Comparison of ENCODE assay signal across 8 cellular contexts in genomic region chr1:84944767-84945486, GRCh38. TPM values are rescaled to one million over a fixed set of nuclear protein-coding genes. Genes with fewer than 3 reads are reported as not detected.
DNase-seq lines count a peak whose midpoint lies in the region; ATAC-seq and TF ChIP-seq lines count a peak whose summit lies in the region.

No MANE protein-coding gene starts in this region.

- peak; percentile 88 for DNase-seq in HFF-Myc (ENCODE audit: extremely low read depth, low read depth)
- DNase-seq in MV-4-11 (lab: John Stamatoyannopoulos, UW): peak; percentile 84
- DNase-seq in SK-N-MC (ENCODE audit: low read depth, low spot score): peak; percentile 95
- peak; percentile 54 for DNase-seq in activated naive CD8-positive, alpha-beta T cell treated with anti-CD3 and anti-CD28 coated beads, Interleukin-2, amount 50 U/mL, for 16 hours (ENCODE audit: low read depth, low spot score)
- DNase-seq in left cardiac atrium: peak; percentile 60
- DNase-seq in putamen (ENCODE audit: low spot score): peak; percentile 89
- no peak for DNase-seq in GOT3 (lab: John Stamatoyannopoulos, UW)

- TF ChIP-seq CTCF in GM12801 (IDR thresholded peaks at IDR 0.05; ENCODE audit: extremely low read depth, insufficient read length) (peak; percentile 31), HFF-Myc (IDR thresholded peaks at IDR 0.05; ENCODE audit: low read depth, low read length, missing control alignments) (peak; percentile 86)

- peak; percentile 96 to 97 for ATAC-seq in left cardiac atrium

- H3K36me3 ChIP-seq in SK-N-MC (ENCODE audit: insufficient read depth, low read length): no peaks in the 10 kb centered on the region

- H3K4me3 ChIP-seq in HFF-Myc (replicated peaks; ENCODE audit: low read depth, low read length) (no peak overlapping the region; the same call in 1 of the 2 replicates), SK-N-MC (peak overlapping the region; percentile 73)

- peak overlapping the region; percentile 51 for H3K9ac ChIP-seq in SK-N-MC (ENCODE audit: insufficient read length)

- H3K9me3 ChIP-seq in SK-N-MC (ENCODE audit: low read depth, low read length): no peaks in the 10 kb centered on the region

- intact Hi-C loops in left cardiac atrium (cut with DNase I): loop anchor here (2.0 to 10.0 kb wide), 5 partner anchors 80 to 314 kb away; partner anchors contain the start of gene C1orf52 (in 2 of the 2)

- no peak overlapping the region; the same call in 1 of the 2 replicates for H3K27ac ChIP-seq in SK-N-MC

RNA-seq across cellular contexts. Expression of gene LPAR3, which starts 51.9 kb away (rescaled TPM):
- 10 to 100 TPM; 22.1 to 29.9 TPM for total RNA-seq in left cardiac atrium

RNA-seq across cellular contexts. Expression of gene MCOLN2, which starts 52.0 kb away (rescaled TPM):
- total RNA-seq in left cardiac atrium: 1 to 10 TPM in 1 of 2 donors, under 1 TPM in 1; 0.62 to 1.0 TPM
